Comparison of ENCODE assay signal across 17 cellular contexts in genomic region chr6:26221186-26221585, GRCh38.
A peak's percentile ranks its signal among the peaks of the same experiment; 100 is the strongest.
DNase-seq lines count a peak whose midpoint lies in the region; ATAC-seq and TF ChIP-seq lines count a peak whose summit lies in the region.
"Had no signal": no experiment of that assay in that cellular context is flagged by ENCODE, and none has a peak within 500 bp of the region (broad histone marks: within the 10 kb centered on the region; RNA-seq: fewer than 3 reads in every experiment).

No MANE protein-coding gene starts in this region.

- CTCF ChIA-PET in Calu3 (lab: Charles Lee) (interaction anchor here (0.6 kb wide), 1 partner anchor 52 kb away, joined by 4 read pairs; a partner anchor contains a TSS), WTC11 (lab: Charles Lee) (no interaction called here)

- H3K9me3 ChIP-seq in HUES6 (ENCODE audit: control insufficient read depth, insufficient read depth, low read depth, low read length) = no peaks in the 10 kb centered on the region
- H3K9me3 ChIP-seq: A549 had no signal

- TF ChIP-seq CTCF in Calu3 (IDR thresholded peaks at IDR 0.05; ENCODE audit: unreplicated experiment) (no peak), WTC11 (IDR thresholded peaks at IDR 0.05) (no peak), nephron progenitor cell (IDR thresholded peaks at IDR 0.05) (no peak)

- intact Hi-C loops in Calu3 (cut with micrococcal nuclease; ENCODE audit: unreplicated experiment) = no loop called here

- H3K9me3 Mint-ChIP-seq in Calu3 (ENCODE audit: low read depth, unreplicated experiment) (no peaks in the 10 kb centered on the region), WTC11 (no peaks in the 10 kb centered on the region), nephron progenitor cell (no peaks in the 10 kb centered on the region)

- H3K4me1 Mint-ChIP-seq in Calu3 (ENCODE audit: low read depth, unreplicated experiment) (peaks cover 33% of the 10 kb centered on the region), WTC11 (peaks cover 38% of the 10 kb centered on the region), nephron progenitor cell (no peaks in the 10 kb centered on the region)

- BruUV-seq in Calu3 (replicated peaks; lab: Mats Ljungman, UMichigan) = no TSS peak

- H3K36me3 ChIP-seq in HUES6 (ENCODE audit: control insufficient read depth, insufficient read depth, low read length) = no peaks in the 10 kb centered on the region

- ATAC-seq in WTC11 (no peak), HG02571 (IDR thresholded peaks at IDR 0.05; ENCODE audit: unreplicated experiment) (no peak), GM21723 (IDR thresholded peaks at IDR 0.05; ENCODE audit: unreplicated experiment) (no peak)
- ATAC-seq: A549, PC-3 had no signal

- DNase-seq in Calu3 = no peak
- no peak for DNase-seq in WTC11 (ENCODE audit: low spot score)
- DNase-seq in nephron progenitor cell = no peak
- DNase-seq in GF-D8 (lab: John Stamatoyannopoulos, UW) = no peak
- DNase-seq: KBM-7, NCI-H1694, NCI-H2081 treated with DMSO at 0.1 percent for 48 hours, NCI-H2171 treated with DMSO at 0.1 percent for 48 hours, NCI-H526, PC-3, SHP77 treated with DMSO at 0.1 percent for 48 hours had no signal

- no peaks in the 10 kb centered on the region for H3K27me3 ChIP-seq in HUES6 (ENCODE audit: control insufficient read depth, insufficient read depth, low read length)

- H3K4me1 ChIP-seq in HUES6 (ENCODE audit: control insufficient read depth, insufficient read depth, low read length) = peaks cover 22% of the 10 kb centered on the region

- H3K9ac ChIP-seq in HUES6 (ENCODE audit: low read length) = no peak overlapping the region

- POLR2A ChIA-PET in WTC11 (lab: Charles Lee) = interaction anchor here (1.1 to 7.9 kb wide), 5 partner anchors 14 to 116 kb away, joined by 3 to 216 read pairs (median 31); a partner anchor contains a TSS

- peak overlapping the region; percentile 54; the same call in 1 of the 2 replicates for H3K27ac ChIP-seq in HUES6 (ENCODE audit: low read depth, low read length)
- H3K27ac ChIP-seq: SK-N-MC had no signal

- H3K4me3 ChIP-seq in HUES6 (ENCODE audit: low read depth, low read length) = no peak overlapping the region
- H3K4me3 ChIP-seq: A549, SK-N-MC had no signal

- H3K4me3 Mint-ChIP-seq in Calu3 (ENCODE audit: low read depth, unreplicated experiment) (no peak overlapping the region), WTC11 (no peak overlapping the region), nephron progenitor cell (no peak overlapping the region)
- H3K4me3 Mint-ChIP-seq: B cell had no signal

- H3K27me3 Mint-ChIP-seq in Calu3 (ENCODE audit: unreplicated experiment) = no peaks in the 10 kb centered on the region
- H3K27me3 Mint-ChIP-seq in WTC11 (ENCODE audit: low read depth) = no peaks in the 10 kb centered on the region
- peaks cover 4% of the 10 kb centered on the region for H3K27me3 Mint-ChIP-seq in nephron progenitor cell (ENCODE audit: low read depth, poor library complexity)
- H3K27me3 Mint-ChIP-seq: B cell had no signal

- peak overlapping the region; percentile 63 for H3K27ac Mint-ChIP-seq in Calu3 (ENCODE audit: unreplicated experiment)
- H3K27ac Mint-ChIP-seq in WTC11 = peak overlapping the region; percentile 91
- peak overlapping the region; percentile 44 for H3K27ac Mint-ChIP-seq in nephron progenitor cell
- H3K27ac Mint-ChIP-seq: B cell had no signal

- H3K36me3 Mint-ChIP-seq in Calu3 (ENCODE audit: insufficient read depth, unreplicated experiment) = peaks cover 4% of the 10 kb centered on the region
- no peaks in the 10 kb centered on the region for H3K36me3 Mint-ChIP-seq in WTC11
- H3K36me3 Mint-ChIP-seq in nephron progenitor cell (ENCODE audit: low read depth) = no peaks in the 10 kb centered on the region

TF ChIP-seq in WTC11, 78 proteins besides CTCF, POLR2A, EP300 and RAD21:
- TF ChIP-seq ZNF121 (CRISPR knock-in tag; IDR thresholded peaks at IDR 0.05) (peak; percentile 62), HMGA2 (CRISPR knock-in tag; IDR thresholded peaks at IDR 0.05) (no peak), ZNF396 (CRISPR knock-in tag; IDR thresholded peaks at IDR 0.05; ENCODE audit: borderline replicate concordance) (no peak), ZBTB21 (CRISPR knock-in tag; IDR thresholded peaks at IDR 0.05; ENCODE audit: borderline replicate concordance) (no peak), ETV6 (CRISPR knock-in tag; IDR thresholded peaks at IDR 0.05) (no peak), FOXP1 (CRISPR knock-in tag; IDR thresholded peaks at IDR 0.05; ENCODE audit: borderline replicate concordance) (no peak)
TF ChIP-seq in WTC11: peak in this region for 1.
